ENCODE assay signal across 6 cellular contexts in genomic region chr19:40116075-40116474, GRCh38.
"Had no signal": no experiment of that assay in that cellular context is flagged by ENCODE, and none has a peak within 500 bp of the region (broad histone marks: within the 10 kb centered on the region; RNA-seq: fewer than 3 reads in every experiment).

No MANE protein-coding gene starts in this region.

- H3K27ac ChIP-seq: HL-60 had no signal

- FAIRE-seq: HTR-8/SVneo, K562 had no signal

- H3K4me3 ChIP-seq: K562 had no signal

- DNase-seq: IMR-90, KBM-7, KG1 had no signal

- ATAC-seq: K562 had no signal
